In genomic region chr10:80524190-80524589, GRCh38 we compare ENCODE assay signal across 2 cellular contexts.
TF ChIP-seq lines count a peak whose summit lies in the region.

No MANE protein-coding gene starts in this region.

TF ChIP-seq in A549, 52 proteins besides CTCF, POLR2A, EP300 and RAD21 (continued from another document):
- no peak for TF ChIP-seq TFCP2L1 (CRISPR knock-in tag; IDR thresholded peaks at IDR 0.05)
- TF ChIP-seq CHD4 (IDR thresholded peaks at IDR 0.05; ENCODE audit: borderline replicate concordance) = no peak
- TF ChIP-seq EHMT2 (IDR thresholded peaks at IDR 0.05; ENCODE audit: low read depth) = no peak
- TF ChIP-seq NPAS2 (CRISPR knock-in tag; IDR thresholded peaks at IDR 0.05; ENCODE audit: borderline replicate concordance) = no peak
- TF ChIP-seq KDM1A (IDR thresholded peaks at IDR 0.05; ENCODE audit: low read depth) = no peak
- TF ChIP-seq CEBPB (IDR thresholded peaks at IDR 0.05) = no peak
- TF ChIP-seq CBX8 (IDR thresholded peaks at IDR 0.05) = no peak
- TF ChIP-seq CHD2 (IDR thresholded peaks at IDR 0.05; ENCODE audit: low read length, partially characterized antibody) = no peak
- no peak for TF ChIP-seq CBX2 (IDR thresholded peaks at IDR 0.05; ENCODE audit: borderline replicate concordance, low read depth)
- 0 out of 2 replicates have a peak, but pooled peaks have one; percentile 18 for TF ChIP-seq POLR2AphosphoS2 (conservative IDR thresholded peaks at IDR 0.05; ENCODE audit: low read length)
- no peak for TF ChIP-seq HOXB13 (CRISPR knock-in tag; IDR thresholded peaks at IDR 0.05; ENCODE audit: low read depth)
- TF ChIP-seq MAZ (IDR thresholded peaks at IDR 0.05; ENCODE audit: borderline replicate concordance, low read depth, low read length) = no peak
- TF ChIP-seq JUN (IDR thresholded peaks at IDR 0.05) = peak in 1 of 2 experiments; percentile 55; a peak in 1 of 5 replicates

TF ChIP-seq in HepG2, 621 proteins besides CTCF, POLR2A, EP300 and RAD21:
- TF ChIP-seq ZNF800 (CRISPR knock-in tag; IDR thresholded peaks at IDR 0.05) = no peak
- 0 out of 2 replicates have a peak, but pooled peaks have one; percentile 33 for TF ChIP-seq ZNF737 (CRISPR knock-in tag; IDR thresholded peaks at IDR 0.05; ENCODE audit: borderline replicate concordance)
- TF ChIP-seq POLR2G (IDR thresholded peaks at IDR 0.05; ENCODE audit: low read depth, low read length) = peak; percentile 41; the same call in 1 of the 2 replicates
- TF ChIP-seq POLR2AphosphoS5 (IDR thresholded peaks at IDR 0.05; ENCODE audit: low read depth, low read length) = 0 out of 2 replicates have a peak, but pooled peaks have one; percentile 1
- peak; percentile 65 for TF ChIP-seq AGO2 (optimal IDR thresholded peaks at IDR 0.05; ENCODE audit: low read depth, low read length)
